Comparison of ENCODE assay signal across 1 cellular context in genomic region chr18:2988041-2988794, GRCh38.
TF ChIP-seq lines count a peak whose summit lies in the region.

No MANE protein-coding gene starts in this region.

TF ChIP-seq in IMR-90, 13 proteins besides CTCF, POLR2A, EP300 and RAD21:
- TF ChIP-seq CEBPB (IDR thresholded peaks at IDR 0.05; ENCODE audit: low read depth, low read length) (peak; percentile 84), MAFK (IDR thresholded peaks at IDR 0.05; ENCODE audit: low read depth, low read length) (no peak)
